15 cellular contexts compared by ENCODE assay signal in the genomic region with DNA sequence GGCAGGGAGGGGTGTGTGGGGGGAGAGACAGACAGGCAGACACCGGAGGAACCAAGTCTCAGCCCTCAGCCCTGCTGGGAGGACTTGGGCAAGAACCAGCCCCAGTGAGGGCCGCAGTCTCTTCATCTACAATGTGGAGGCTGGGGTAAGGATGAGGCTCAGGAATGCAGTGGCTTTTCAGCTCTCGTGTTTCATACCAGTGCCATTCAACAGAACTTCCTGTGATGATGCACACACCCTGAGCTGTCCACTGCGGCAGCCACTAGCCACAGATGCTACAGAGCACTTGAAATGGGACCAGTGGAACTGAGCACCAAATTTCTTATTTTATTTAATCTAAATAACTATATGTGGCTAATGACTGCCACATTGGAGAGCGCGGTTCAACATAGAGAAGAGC. TPM values are rescaled to one million over a fixed set of nuclear protein-coding genes. Genes with fewer than 3 reads are reported as not detected.
DNase-seq lines count a peak whose midpoint lies in the region; ATAC-seq and TF ChIP-seq lines count a peak whose summit lies in the region.
"Had no signal": no experiment of that assay in that cellular context is flagged by ENCODE, and none has a peak within 500 bp of the region (broad histone marks: within the 10 kb centered on the region; RNA-seq: fewer than 3 reads in every experiment).

No MANE protein-coding gene starts in this region.

- no peaks in the 10 kb centered on the region for H3K9me2 ChIP-seq in SK-N-SH

- H3K9me3 ChIP-seq in SK-N-SH (no peaks in the 10 kb centered on the region), smooth muscle cell (replicated peaks; ENCODE audit: low read depth) (no peaks in the 10 kb centered on the region), adrenal gland (replicated peaks in 1 of 3) (no peaks in the 10 kb centered on the region)
- H3K9me3 ChIP-seq: stomach had no signal

- no peak overlapping the region for H4K8ac ChIP-seq in mesendoderm (ENCODE audit: low read depth, low read length)

- no peak for TF ChIP-seq CTCF in SK-N-SH (IDR thresholded peaks at IDR 0.05)
- no peak for TF ChIP-seq CTCF in fibroblast of mammary gland (conservative IDR thresholded peaks at IDR 0.05; ENCODE audit: control insufficient read depth, insufficient read depth, low read depth, low read length)
- TF ChIP-seq CTCF in smooth muscle cell (IDR thresholded peaks at IDR 0.05; ENCODE audit: borderline replicate concordance, insufficient read depth, poor library complexity, severe bottlenecking): no peak
- no peak for TF ChIP-seq CTCF in adrenal gland (IDR thresholded peaks at IDR 0.05)

- H3K27ac ChIP-seq in SK-N-SH (ENCODE audit: low read depth in 2 of 2, low read length in 1 of 2) (peak overlapping the region in 1 of 2 experiments; percentile 53; a peak in 2 of 4 replicates), smooth muscle cell (ENCODE audit: low read depth) (peak overlapping the region; percentile 49), adrenal gland (no peak overlapping the region), mesendoderm (ENCODE audit: low read depth, low read length) (no peak overlapping the region)
- H3K27ac ChIP-seq: stomach had no signal

- H3K27me3 ChIP-seq in SK-N-SH (ENCODE audit: insufficient read depth) (no peaks in the 10 kb centered on the region), smooth muscle cell (ENCODE audit: low read depth) (no peaks in the 10 kb centered on the region), adrenal gland (no peaks in the 10 kb centered on the region), mesendoderm (ENCODE audit: insufficient read depth, low read length, poor library complexity) (no peaks in the 10 kb centered on the region)

- no peak overlapping the region for H3K56ac ChIP-seq in mesendoderm (ENCODE audit: low read length)

- no peaks in the 10 kb centered on the region for H3K36me3 ChIP-seq in SK-N-SH (replicated peaks in 1 of 2; ENCODE audit: control insufficient read depth in 1 of 2, insufficient read depth in 2 of 2, low read length in 1 of 2)
- no peaks in the 10 kb centered on the region for H3K36me3 ChIP-seq in smooth muscle cell (ENCODE audit: low read depth)
- no peaks in the 10 kb centered on the region for H3K36me3 ChIP-seq in adrenal gland (replicated peaks in 1 of 2)
- H3K36me3 ChIP-seq in mesendoderm (ENCODE audit: control insufficient read depth, insufficient read depth, low read length): no peaks in the 10 kb centered on the region
- H3K36me3 ChIP-seq: stomach had no signal

- H2AFZ ChIP-seq in SK-N-SH (ENCODE audit: low read depth) (no peak overlapping the region), smooth muscle cell (ENCODE audit: low read depth) (no peak overlapping the region)

- peaks cover 20 to 27% of the 10 kb centered on the region in 2 experiments; a peak in 3 of 4 replicates for H3K4me1 ChIP-seq in SK-N-SH (ENCODE audit: control insufficient read depth in 1 of 2, insufficient read depth in 2 of 2, low read depth in 1 of 2, low read length in 1 of 2)
- no peaks in the 10 kb centered on the region for H3K4me1 ChIP-seq in smooth muscle cell (ENCODE audit: low read depth)
- H3K4me1 ChIP-seq in adrenal gland (replicated peaks in 1 of 2): no peaks in the 10 kb centered on the region
- H3K4me1 ChIP-seq in mesendoderm (ENCODE audit: control insufficient read depth, low read depth, low read length): peaks cover 2% of the 10 kb centered on the region
- H3K4me1 ChIP-seq: stomach had no signal

- no peak overlapping the region for H4K5ac ChIP-seq in mesendoderm (ENCODE audit: low read length)

- no peak overlapping the region for H2BK120ac ChIP-seq in mesendoderm (ENCODE audit: low read depth, low read length)

- peak overlapping the region; percentile 55; the same call in 1 of the 2 replicates for H3K4me2 ChIP-seq in SK-N-SH
- H3K4me2 ChIP-seq in smooth muscle cell: peak overlapping the region; percentile 31
- H3K4me2 ChIP-seq in mesendoderm (ENCODE audit: low read length): no peak overlapping the region

- H2AK5ac ChIP-seq in mesendoderm (ENCODE audit: low read length): no peak overlapping the region

- no peak overlapping the region for H2BK5ac ChIP-seq in mesendoderm (ENCODE audit: low read length)

- intact Hi-C loops in adrenal gland (cut with DNase I): loop anchor here in 1 of 2 donors (10.0 kb wide), 1 partner anchor 156 kb away; no protein-coding TSS in a partner anchor

- no peaks in the 10 kb centered on the region for H3K79me2 ChIP-seq in SK-N-SH (ENCODE audit: insufficient read depth)
- H3K79me2 ChIP-seq in smooth muscle cell (ENCODE audit: low read depth): no peaks in the 10 kb centered on the region
- H3K79me2 ChIP-seq in mesendoderm (ENCODE audit: control insufficient read depth, insufficient read depth, low read length): no peaks in the 10 kb centered on the region

- H3K4me3 ChIP-seq in SK-N-SH (ENCODE audit: low read depth in 2 of 2, low read length in 1 of 2) (no peak overlapping the region), fibroblast of mammary gland (ENCODE audit: control insufficient read depth, low read depth, low read length) (no peak overlapping the region), smooth muscle cell (no peak overlapping the region), adrenal gland (no peak overlapping the region), mesendoderm (ENCODE audit: low read length) (no peak overlapping the region)
- H3K4me3 ChIP-seq: stomach had no signal

- H3K79me1 ChIP-seq in mesendoderm (ENCODE audit: low read length): no peaks in the 10 kb centered on the region

- TF ChIP-seq RAD21 in SK-N-SH (IDR thresholded peaks at IDR 0.05; ENCODE audit: low read length): no peak

- H2BK15ac ChIP-seq in mesendoderm (replicated peaks; ENCODE audit: low read depth): no peak overlapping the region

- no peak overlapping the region for H3K23ac ChIP-seq in mesendoderm (ENCODE audit: low read length)

- CTCF ChIA-PET in SK-N-SH (lab: Yijun Ruan, JAX): interaction anchor here (0.6 to 1.4 kb wide), 3 partner anchors 20 to 61 kb away, joined by 3 to 5 read pairs (median 3); no protein-coding TSS in a partner anchor

- H3K9ac ChIP-seq in SK-N-SH: no peak overlapping the region
- no peak overlapping the region for H3K9ac ChIP-seq in smooth muscle cell (ENCODE audit: low read depth)
- H3K9ac ChIP-seq in mesendoderm (ENCODE audit: low read length): no peak overlapping the region

- H3F3A ChIP-seq in SK-N-SH (replicated peaks; ENCODE audit: insufficient read depth) (peaks cover 15% of the 10 kb centered on the region), smooth muscle cell (ENCODE audit: low read depth) (no peaks in the 10 kb centered on the region)

- DNase-seq in H4 (ENCODE audit: low spot score) (peak; percentile 37), SK-N-SH (no peak), fibroblast of mammary gland (ENCODE audit: low read depth) (peak; percentile 82), smooth muscle cell (lab: John Stamatoyannopoulos, UW; ENCODE audit: unreplicated experiment) (no peak), adrenal gland (no peak), mesendoderm (no peak)
- DNase-seq: CD8-positive, alpha-beta T cell; glutamatergic neuron; left colon; naive thymus-derived CD8-positive, alpha-beta T cell; NCI-H510A; stomach had no signal

- no peak overlapping the region for H3K4ac ChIP-seq in mesendoderm (ENCODE audit: low read depth, low read length)

- no peak for TF ChIP-seq POLR2A in adrenal gland (IDR thresholded peaks at IDR 0.05)

- ATAC-seq in GM21447 (IDR thresholded peaks at IDR 0.05; ENCODE audit: unreplicated experiment): no peak
- ATAC-seq: CD8-positive, alpha-beta T cell; left colon; naive thymus-derived CD8-positive, alpha-beta T cell; sciatic nerve had no signal

- no peak overlapping the region for H3K18ac ChIP-seq in mesendoderm (ENCODE audit: low read length)

- 80% methylated on average over 4 of the region's 6 CpGs for WGBS in SK-N-SH (ENCODE audit: low lambda C conversion rate)
- 46% methylated on average over 6 of the region's 6 CpGs for WGBS in smooth muscle cell (ENCODE audit: low lambda C conversion rate)
- whole genome bisulfite sequencing in adrenal gland, 4 donors: 89 to 92% (median 90%) methylated on average over 6 of the region's 6 CpGs
- no CpG with 5 or more reads among the region's 6 CpGs for WGBS in mesendoderm (ENCODE audit: extremely low coverage, insufficient coverage, low lambda C conversion rate)

- H4K20me1 ChIP-seq in SK-N-SH (ENCODE audit: insufficient read depth) (no peaks in the 10 kb centered on the region), smooth muscle cell (ENCODE audit: low read depth) (no peaks in the 10 kb centered on the region)

- POLR2A ChIA-PET in SK-N-SH (lab: Yijun Ruan, JAX): no interaction called here

- TF ChIP-seq EP300 in SK-N-SH (IDR thresholded peaks at IDR 0.05; ENCODE audit: borderline replicate concordance in 1 of 2, low read depth in 1 of 2, low read length in 1 of 2): no peak; a peak in 1 of 4 replicates

TF ChIP-seq in SK-N-SH, 30 proteins besides CTCF, POLR2A, EP300 and RAD21 (continues in another document):
- no peak for TF ChIP-seq RCOR1 (IDR thresholded peaks at IDR 0.05; ENCODE audit: low read length)
- TF ChIP-seq TCF12 (IDR thresholded peaks at IDR 0.05): peak; percentile 53
- no peak for TF ChIP-seq POLR2AphosphoS5 (IDR thresholded peaks at IDR 0.05; ENCODE audit: low read depth, low read length)
- TF ChIP-seq USF1 (IDR thresholded peaks at IDR 0.05; ENCODE audit: borderline replicate concordance, low read depth): no peak

RNA-seq across cellular contexts. Expression of gene CAMK2A, which starts 10.7 kb away (rescaled TPM):
- total RNA-seq in H4 (2014; rRNA removed; shearing (Covaris generic)): 0.02 TPM in 1 of 2 replicates, not detected in the other
- polyA plus RNA-seq in SK-N-SH (2012; rRNA removed) (0.05 and 0.10 TPM in 2 replicates), smooth muscle cell (0.83 and 1.1 TPM in 2 replicates), adrenal gland (under 1 TPM; 0.51 to 0.79 (median 0.64) TPM)
- 0.01 and 0.03 TPM in 2 replicates for polyA plus RNA-seq in SK-N-SH (2012; cell fraction: cytosol; rRNA removed)
- 0.05 and 0.20 TPM in 2 replicates for polyA plus RNA-seq in SK-N-SH (2012; cell fraction: nucleus; rRNA removed)
- total RNA-seq in smooth muscle cell (1.6 and 2.2 TPM in 2 replicates), adrenal gland (1 to 10 TPM in 1 of 8 donors, under 1 TPM in 4, not detected in 3; 0.23 to 1.3 (median 0.74) TPM)
- polyA plus RNA-seq in mesendoderm (2013, experiment 1 of 2): 0.01 TPM
- polyA plus RNA-seq in mesendoderm (2013, experiment 2 of 2): not detected
- total RNA-seq: naive thymus-derived CD8-positive, alpha-beta T cell; SK-MEL-5 had no signal
- polyA plus RNA-seq: naive thymus-derived CD8-positive, alpha-beta T cell had no signal

RNA-seq across cellular contexts. Expression of gene ARSI, which starts 23.8 kb away (rescaled TPM):
- 0.23 TPM in 1 of 2 replicates, not detected in the other for total RNA-seq in H4 (2014; rRNA removed; shearing (Covaris generic))
- polyA plus RNA-seq in SK-N-SH (2012; rRNA removed) (0.03 and 0.20 TPM in 2 replicates), smooth muscle cell (55.9 and 87.6 TPM in 2 replicates), adrenal gland (under 1 TPM in 2 of 3 donors, not detected in 1; 0.13 to 0.27 TPM)
- polyA plus RNA-seq in SK-N-SH (2012; cell fraction: cytosol; rRNA removed): 0.01 and 0.04 TPM in 2 replicates
- polyA plus RNA-seq in SK-N-SH (2012; cell fraction: nucleus; rRNA removed): 0.04 and 0.16 TPM in 2 replicates
- total RNA-seq in smooth muscle cell (68.9 and 72.8 TPM in 2 replicates), adrenal gland (under 1 TPM in 7 of 8 donors, not detected in 1; 0.12 to 0.96 (median 0.44) TPM)
- 2.4 TPM for polyA plus RNA-seq in mesendoderm (2013, experiment 1 of 2)
- 2.6 TPM for polyA plus RNA-seq in mesendoderm (2013, experiment 2 of 2)
- total RNA-seq: naive thymus-derived CD8-positive, alpha-beta T cell; SK-MEL-5 had no signal
- polyA plus RNA-seq: naive thymus-derived CD8-positive, alpha-beta T cell had no signal

Comparison
In these comparisons a context has a peak if more than half of its experiments do, and no peak if none do; other contexts are left out.
1. DNase-seq: peak in H4 (single experiment) and fibroblast of mammary gland (single experiment); none in SK-N-SH (single experiment), smooth muscle cell (single experiment), adrenal gland (0 of 7) and mesendoderm (single experiment).
2. RNA of gene ARSI, which starts 23.8 kb away (total RNA-seq): 68.9 to 72.8 TPM in smooth muscle cell; 0.12 to 0.96 TPM in adrenal gland and 0.23 TPM in H4; every median in the first group is over 10 times any median in the second.